9 cellular contexts compared by ENCODE assay signal in genomic region chr1:246782120-246782900, GRCh38. TPM values are rescaled to one million over a fixed set of nuclear protein-coding genes. Genes with fewer than 3 reads are reported as not detected.
A peak's percentile ranks its signal among the peaks of the same experiment; 100 is the strongest.
DNase-seq lines count a peak whose midpoint lies in the region; ATAC-seq and TF ChIP-seq lines count a peak whose summit lies in the region.
"Had no signal": no experiment of that assay in that cellular context is flagged by ENCODE, and none has a peak within 500 bp of the region (broad histone marks: within the 10 kb centered on the region; RNA-seq: fewer than 3 reads in every experiment).

No MANE protein-coding gene starts in this region.

- H3K36me3 ChIP-seq in upper lobe of right lung, result peaks cover 9% of the 10 kb centered on the region

- H3K27me3 ChIP-seq in upper lobe of right lung, result no peaks in the 10 kb centered on the region
- H3K27me3 ChIP-seq: tibial artery had no signal

- no peak for TF ChIP-seq CTCF in fibroblast of pulmonary artery (IDR thresholded peaks at IDR 0.05; ENCODE audit: low read length, missing control alignments)
- no peak for TF ChIP-seq CTCF in upper lobe of right lung (IDR thresholded peaks at IDR 0.05)
- TF ChIP-seq CTCF in CD14-positive monocyte (IDR thresholded peaks at IDR 0.05), result no peak

- ATAC-seq in GM18868 (IDR thresholded peaks at IDR 0.05; ENCODE audit: unreplicated experiment), result peak; percentile 58
- ATAC-seq in HG03196 (IDR thresholded peaks at IDR 0.05; ENCODE audit: unreplicated experiment), result peak; percentile 73
- ATAC-seq in upper lobe of right lung, result peak; percentile 44

- no peaks in the 10 kb centered on the region for H3K9me3 ChIP-seq in upper lobe of right lung
- H3K9me3 ChIP-seq: tibial artery had no signal

- H3K4me1 ChIP-seq in upper lobe of right lung, result no peaks in the 10 kb centered on the region
- H3K4me1 ChIP-seq: tibial artery had no signal

- H3K27me3 Mint-ChIP-seq in CD14-positive monocyte (ENCODE audit: low read depth in 3 of 3), result peaks cover 0 to 2% (median 1%) of the 10 kb centered on the region in 3 donors

- peaks cover 13 to 33% of the 10 kb centered on the region in 2 donors for H3K36me3 Mint-ChIP-seq in CD14-positive monocyte

- H3K27ac ChIP-seq in upper lobe of right lung, result no peak overlapping the region
- H3K27ac ChIP-seq: tibial artery had no signal

- H3K4me3 ChIP-seq in fibroblast of pulmonary artery (replicated peaks; ENCODE audit: low read depth, low read length), result no peak overlapping the region
- no peak overlapping the region for H3K4me3 ChIP-seq in upper lobe of right lung
- H3K4me3 ChIP-seq: tibial artery had no signal

- peaks cover 2 to 12% (median 8%) of the 10 kb centered on the region in 7 donors for H3K9me3 Mint-ChIP-seq in CD14-positive monocyte

- peaks cover 36% of the 10 kb centered on the region for H3K4me1 Mint-ChIP-seq in CD14-positive monocyte

- H3K27ac Mint-ChIP-seq in CD14-positive monocyte, result peak overlapping the region in 2 of 7 donors; percentile 26 to 51

- H3K4me3 Mint-ChIP-seq in CD14-positive monocyte, result peak overlapping the region in 1 of 2 donors; percentile 73

- intact Hi-C loops in upper lobe of right lung (cut with DNase I) (no loop called here), CD14-positive monocyte (cut with micrococcal nuclease) (no loop called here)

- DNase-seq in RKO (ENCODE audit: low spot score) (peak; percentile 59), fibroblast of pulmonary artery (ENCODE audit: low read depth) (peak; percentile 86), upper lobe of right lung (no peak), DMS114 treated with DMSO at 0.1 percent for 48 hours (lab: John Stamatoyannopoulos, UW; ENCODE audit: unreplicated experiment) (no peak), CD14-positive monocyte (ENCODE audit: low spot score) (no peak), GM19240 (ENCODE audit: insufficient read length, low spot score) (no peak)

RNA-seq across cellular contexts. Expression of gene SCCPDH, which starts 58.1 kb away (rescaled TPM):
- 23.4 TPM for total RNA-seq in upper lobe of right lung
- 10 to 100 TPM; 22.7 to 25.3 TPM for polyA plus RNA-seq in CD14-positive monocyte

Comparison
In these comparisons a context has a peak if more than half of its experiments do, and no peak if none do; other contexts are left out.
1. DNase-seq: peak in RKO (single experiment) and fibroblast of pulmonary artery (single experiment); none in upper lobe of right lung (single experiment), DMS114 treated with DMSO at 0.1 percent for 48 hours (single experiment), CD14-positive monocyte (single experiment) and GM19240 (single experiment).
2. Peak in every context shown above with its lines, with median percentiles within 50 percentile points of each other: ATAC-seq.